1 cellular context compared by ENCODE assay signal in the genomic region with DNA sequence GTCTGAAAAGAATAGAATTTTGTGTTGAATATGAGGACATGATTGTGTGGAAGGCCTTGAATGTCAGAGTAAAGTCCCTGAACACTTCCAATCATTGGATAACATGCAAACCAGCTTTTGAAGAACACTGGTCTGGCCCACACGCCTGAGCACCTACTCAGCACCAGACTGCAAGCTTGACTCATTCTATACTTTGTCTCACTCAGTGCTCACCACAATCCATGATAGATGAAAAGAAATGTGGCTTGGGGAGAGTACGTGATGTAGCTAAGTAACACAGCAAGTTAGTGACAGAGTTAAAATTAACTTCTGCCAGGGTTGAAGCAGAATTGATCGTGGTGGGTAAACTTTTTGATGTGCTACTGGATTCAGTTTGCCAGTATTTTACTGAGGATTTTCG.
TF ChIP-seq lines count a peak whose summit lies in the region.

No MANE protein-coding gene starts in this region.

TF ChIP-seq in GM12878, 131 proteins besides CTCF, POLR2A, EP300 and RAD21:
- TF ChIP-seq MYB (IDR thresholded peaks at IDR 0.05; ENCODE audit: borderline replicate concordance, low read depth, low read length): no peak
- no peak for TF ChIP-seq MTA3 (IDR thresholded peaks at IDR 0.05; ENCODE audit: borderline replicate concordance, low read length)
- TF ChIP-seq HCFC1 (IDR thresholded peaks at IDR 0.05; ENCODE audit: low read length): no peak
- TF ChIP-seq, protein P1, sequence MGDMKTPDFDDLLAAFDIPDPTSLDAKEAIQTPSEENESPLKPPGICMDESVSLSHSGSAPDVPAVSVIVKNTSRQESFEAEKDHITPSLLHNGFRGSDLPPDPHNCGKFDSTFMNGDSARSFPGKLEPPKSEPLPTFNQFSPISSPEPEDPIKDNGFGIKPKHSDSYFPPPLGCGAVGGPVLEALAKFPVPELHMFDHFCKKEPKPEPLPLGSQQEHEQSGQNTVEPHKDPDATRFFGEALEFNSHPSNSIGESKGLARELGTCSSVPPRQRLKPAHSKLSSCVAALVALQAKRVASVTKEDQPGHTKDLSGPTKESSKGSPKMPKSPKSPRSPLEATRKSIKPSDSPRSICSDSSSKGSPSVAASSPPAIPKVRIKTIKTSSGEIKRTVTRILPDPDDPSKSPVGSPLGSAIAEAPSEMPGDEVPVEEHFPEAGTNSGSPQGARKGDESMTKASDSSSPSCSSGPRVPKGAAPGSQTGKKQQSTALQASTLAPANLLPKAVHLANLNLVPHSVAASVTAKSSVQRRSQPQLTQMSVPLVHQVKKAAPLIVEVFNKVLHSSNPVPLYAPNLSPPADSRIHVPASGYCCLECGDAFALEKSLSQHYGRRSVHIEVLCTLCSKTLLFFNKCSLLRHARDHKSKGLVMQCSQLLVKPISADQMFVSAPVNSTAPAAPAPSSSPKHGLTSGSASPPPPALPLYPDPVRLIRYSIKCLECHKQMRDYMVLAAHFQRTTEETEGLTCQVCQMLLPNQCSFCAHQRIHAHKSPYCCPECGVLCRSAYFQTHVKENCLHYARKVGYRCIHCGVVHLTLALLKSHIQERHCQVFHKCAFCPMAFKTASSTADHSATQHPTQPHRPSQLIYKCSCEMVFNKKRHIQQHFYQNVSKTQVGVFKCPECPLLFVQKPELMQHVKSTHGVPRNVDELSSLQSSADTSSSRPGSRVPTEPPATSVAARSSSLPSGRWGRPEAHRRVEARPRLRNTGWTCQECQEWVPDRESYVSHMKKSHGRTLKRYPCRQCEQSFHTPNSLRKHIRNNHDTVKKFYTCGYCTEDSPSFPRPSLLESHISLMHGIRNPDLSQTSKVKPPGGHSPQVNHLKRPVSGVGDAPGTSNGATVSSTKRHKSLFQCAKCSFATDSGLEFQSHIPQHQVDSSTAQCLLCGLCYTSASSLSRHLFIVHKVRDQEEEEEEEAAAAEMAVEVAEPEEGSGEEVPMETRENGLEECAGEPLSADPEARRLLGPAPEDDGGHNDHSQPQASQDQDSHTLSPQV (IDR thresholded peaks at IDR 0.05): no peak
- peak; percentile 20; the same call in 1 of the 2 replicates for TF ChIP-seq JUNB (IDR thresholded peaks at IDR 0.05)
- TF ChIP-seq MXI1 (IDR thresholded peaks at IDR 0.05; ENCODE audit: low read depth, low read length): no peak
- peak; percentile 80 for TF ChIP-seq RUNX3 (IDR thresholded peaks at IDR 0.05; ENCODE audit: low read length)
- no peak for TF ChIP-seq NR2C1 (IDR thresholded peaks at IDR 0.05)
- 0 out of 2 replicates have a peak, but pooled peaks have one; percentile 56 for TF ChIP-seq TCF7 (IDR thresholded peaks at IDR 0.05; ENCODE audit: borderline replicate concordance)
- TF ChIP-seq DPF2 (IDR thresholded peaks at IDR 0.05): no peak
- TF ChIP-seq, protein P2, sequence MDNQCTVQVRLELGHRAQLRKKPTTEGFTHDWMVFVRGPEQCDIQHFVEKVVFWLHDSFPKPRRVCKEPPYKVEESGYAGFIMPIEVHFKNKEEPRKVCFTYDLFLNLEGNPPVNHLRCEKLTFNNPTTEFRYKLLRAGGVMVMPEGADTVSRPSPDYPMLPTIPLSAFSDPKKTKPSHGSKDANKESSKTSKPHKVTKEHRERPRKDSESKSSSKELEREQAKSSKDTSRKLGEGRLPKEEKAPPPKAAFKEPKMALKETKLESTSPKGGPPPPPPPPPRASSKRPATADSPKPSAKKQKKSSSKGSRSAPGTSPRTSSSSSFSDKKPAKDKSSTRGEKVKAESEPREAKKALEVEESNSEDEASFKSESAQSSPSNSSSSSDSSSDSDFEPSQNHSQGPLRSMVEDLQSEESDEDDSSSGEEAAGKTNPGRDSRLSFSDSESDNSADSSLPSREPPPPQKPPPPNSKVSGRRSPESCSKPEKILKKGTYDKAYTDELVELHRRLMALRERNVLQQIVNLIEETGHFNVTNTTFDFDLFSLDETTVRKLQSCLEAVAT (IDR thresholded peaks at IDR 0.05): no peak
- TF ChIP-seq, protein P3, sequence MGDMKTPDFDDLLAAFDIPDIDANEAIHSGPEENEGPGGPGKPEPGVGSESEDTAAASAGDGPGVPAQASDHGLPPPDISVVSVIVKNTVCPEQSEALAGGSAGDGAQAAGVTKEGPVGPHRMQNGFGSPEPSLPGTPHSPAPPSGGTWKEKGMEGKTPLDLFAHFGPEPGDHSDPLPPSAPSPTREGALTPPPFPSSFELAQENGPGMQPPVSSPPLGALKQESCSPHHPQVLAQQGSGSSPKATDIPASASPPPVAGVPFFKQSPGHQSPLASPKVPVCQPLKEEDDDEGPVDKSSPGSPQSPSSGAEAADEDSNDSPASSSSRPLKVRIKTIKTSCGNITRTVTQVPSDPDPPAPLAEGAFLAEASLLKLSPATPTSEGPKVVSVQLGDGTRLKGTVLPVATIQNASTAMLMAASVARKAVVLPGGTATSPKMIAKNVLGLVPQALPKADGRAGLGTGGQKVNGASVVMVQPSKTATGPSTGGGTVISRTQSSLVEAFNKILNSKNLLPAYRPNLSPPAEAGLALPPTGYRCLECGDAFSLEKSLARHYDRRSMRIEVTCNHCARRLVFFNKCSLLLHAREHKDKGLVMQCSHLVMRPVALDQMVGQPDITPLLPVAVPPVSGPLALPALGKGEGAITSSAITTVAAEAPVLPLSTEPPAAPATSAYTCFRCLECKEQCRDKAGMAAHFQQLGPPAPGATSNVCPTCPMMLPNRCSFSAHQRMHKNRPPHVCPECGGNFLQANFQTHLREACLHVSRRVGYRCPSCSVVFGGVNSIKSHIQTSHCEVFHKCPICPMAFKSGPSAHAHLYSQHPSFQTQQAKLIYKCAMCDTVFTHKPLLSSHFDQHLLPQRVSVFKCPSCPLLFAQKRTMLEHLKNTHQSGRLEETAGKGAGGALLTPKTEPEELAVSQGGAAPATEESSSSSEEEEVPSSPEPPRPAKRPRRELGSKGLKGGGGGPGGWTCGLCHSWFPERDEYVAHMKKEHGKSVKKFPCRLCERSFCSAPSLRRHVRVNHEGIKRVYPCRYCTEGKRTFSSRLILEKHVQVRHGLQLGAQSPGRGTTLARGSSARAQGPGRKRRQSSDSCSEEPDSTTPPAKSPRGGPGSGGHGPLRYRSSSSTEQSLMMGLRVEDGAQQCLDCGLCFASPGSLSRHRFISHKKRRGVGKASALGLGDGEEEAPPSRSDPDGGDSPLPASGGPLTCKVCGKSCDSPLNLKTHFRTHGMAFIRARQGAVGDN (IDR thresholded peaks at IDR 0.05): no peak
- TF ChIP-seq YY1 (IDR thresholded peaks at IDR 0.05; ENCODE audit: low read depth, low read length): no peak
- no peak for TF ChIP-seq BACH1 (IDR thresholded peaks at IDR 0.05; ENCODE audit: borderline replicate concordance)
- TF ChIP-seq STAT1 (conservative IDR thresholded peaks at IDR 0.05): no peak
- TF ChIP-seq JUND (IDR thresholded peaks at IDR 0.05; ENCODE audit: low read depth, low read length): no peak
